In the genomic region with DNA sequence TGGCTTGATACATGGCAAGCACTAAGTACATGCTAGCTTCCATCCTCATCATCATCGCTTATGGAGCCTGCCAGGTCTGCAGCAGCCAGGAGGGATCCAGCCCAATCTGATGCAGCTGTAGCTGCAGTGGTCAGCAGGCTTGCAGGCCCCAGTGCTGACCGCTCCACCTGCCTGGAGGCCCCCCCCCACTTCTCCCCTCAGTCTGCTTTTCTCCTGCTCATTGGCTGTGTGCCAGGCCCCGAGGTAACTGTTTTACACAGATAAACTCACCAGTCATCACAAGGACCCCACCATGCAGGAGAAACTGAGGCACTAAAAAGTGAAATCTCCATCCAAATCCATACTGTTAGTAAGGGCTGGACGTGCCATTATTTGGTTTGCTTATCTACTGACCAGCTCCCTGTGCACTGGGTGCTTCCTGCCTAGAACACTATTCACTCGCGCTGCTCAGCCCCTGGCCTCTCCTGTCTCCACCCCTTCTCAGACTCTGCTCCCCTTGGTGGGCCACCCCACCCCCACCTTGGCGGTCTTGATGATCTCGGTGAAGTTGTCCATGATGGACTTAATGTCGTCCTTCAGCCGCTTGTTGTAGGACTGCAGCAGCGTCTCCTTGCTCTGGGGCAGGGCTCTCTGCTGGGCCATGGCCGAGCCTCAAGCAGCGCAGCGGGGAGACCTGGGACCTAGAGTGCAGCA, we compare ENCODE assay signal across 8 cellular contexts. TPM values are rescaled to one million over a fixed set of nuclear protein-coding genes. Genes with fewer than 3 reads are reported as not detected.
DNase-seq lines count a peak whose midpoint lies in the region; ATAC-seq, FAIRE-seq and TF ChIP-seq lines count a peak whose summit lies in the region.

No MANE protein-coding gene starts in this region.

- H3K4me1 ChIP-seq in keratinocyte (ENCODE audit: control insufficient read depth, extremely low read depth, insufficient read depth, low read length) (peaks cover 19% of the 10 kb centered on the region), thoracic aorta (ENCODE audit: control insufficient read depth in 1 of 2, low read depth in 2 of 2) (peaks cover 15 to 32% of the 10 kb centered on the region in 2 donors)

- H3K27ac ChIP-seq in keratinocyte (ENCODE audit: control insufficient read depth, insufficient read depth, low read length) (peak overlapping the region; percentile 97), thoracic aorta (peak overlapping the region in 1 of 2 donors; percentile 77)

- no peak for ATAC-seq in activated T-cell treated with anti-CD3 and anti-CD28 coated beads, Interleukin-2, amount 50 U/mL, for 4 hours
- ATAC-seq in thoracic aorta (ENCODE audit: insufficient number of reproducible peaks, low FRiP score, low read depth) (no peak), HG02798 (IDR thresholded peaks at IDR 0.05; ENCODE audit: poor library complexity, unreplicated experiment) (no peak)

- H3K9me3 ChIP-seq in keratinocyte (ENCODE audit: control insufficient read depth, low read depth, low read length) (no peaks in the 10 kb centered on the region), thoracic aorta (no peaks in the 10 kb centered on the region)

- DNase-seq in activated T-cell treated with anti-CD3 and anti-CD28 coated beads, Interleukin-2, amount 50 U/mL, for 4 hours, result no peak
- DNase-seq in activated T-cell treated with anti-CD3 and anti-CD28 coated beads, Interleukin-2, amount 50 U/mL, for 1 hour, result no peak
- no peak for DNase-seq in activated T-helper 2 cell treated with anti-CD3 and anti-CD28 coated beads, Interferon-gamma antibody, Interleukin-2, Interleukin-4, amounts not matched to agents 10 μg/mL and 5 μg/mL and 100 μg/mL, durations not matched to agents 14 hours and 24 hours and 36 hours (ENCODE audit: low spot score)
- DNase-seq in keratinocyte (ENCODE audit: low read depth, low spot score) (no peak), thoracic aorta (ENCODE audit: low spot score) (no peak), GM19238 (ENCODE audit: insufficient read length, low spot score) (no peak), AML-193 (lab: John Stamatoyannopoulos, UW) (no peak)

- peaks cover 39% of the 10 kb centered on the region for H3K36me3 Mint-ChIP-seq in activated T-cell treated with anti-CD3 and anti-CD28 coated beads, Interleukin-2, amount 50 U/mL, for 4 hours (ENCODE audit: insufficient read depth)
- H3K36me3 Mint-ChIP-seq in activated T-helper 2 cell treated with anti-CD3 and anti-CD28 coated beads, Interferon-gamma antibody, Interleukin-2, Interleukin-4, amounts not matched to agents 10 μg/mL and 5 μg/mL and 100 μg/mL, durations not matched to agents 14 hours and 24 hours and 36 hours (ENCODE audit: low read depth), result peaks cover 77% of the 10 kb centered on the region

- no peak for FAIRE-seq in keratinocyte (lab: Jason Lieb, UNC)

- no peaks in the 10 kb centered on the region for H3K9me1 ChIP-seq in keratinocyte (ENCODE audit: control insufficient read depth, extremely low read depth, insufficient read depth, low read length)

- H3K9ac ChIP-seq in keratinocyte (ENCODE audit: control insufficient read depth, extremely low read depth, insufficient read depth, low read length), result peak overlapping the region; percentile 97

- dilution Hi-C loops in keratinocyte (cut with MboI; ENCODE audit: extremely low pct_ligation_motif_present, low sequenced_read_pairs), result no loop called here

- H3K27me3 Mint-ChIP-seq in activated T-cell treated with anti-CD3 and anti-CD28 coated beads, Interleukin-2, amount 50 U/mL, for 4 hours (ENCODE audit: low read depth), result no peaks in the 10 kb centered on the region
- H3K27me3 Mint-ChIP-seq in activated T-helper 2 cell treated with anti-CD3 and anti-CD28 coated beads, Interferon-gamma antibody, Interleukin-2, Interleukin-4, amounts not matched to agents 10 μg/mL and 5 μg/mL and 100 μg/mL, durations not matched to agents 14 hours and 24 hours and 36 hours (ENCODE audit: low read depth), result no peaks in the 10 kb centered on the region

- H3K79me2 ChIP-seq in keratinocyte (ENCODE audit: control insufficient read depth, insufficient read depth, low read length), result peaks cover 45% of the 10 kb centered on the region

- peak overlapping the region; percentile 83 for H3K4me2 ChIP-seq in keratinocyte (ENCODE audit: control insufficient read depth, extremely low read depth, insufficient read depth, low read depth, low read length)

- TF ChIP-seq CTCF in keratinocyte (optimal IDR thresholded peaks at IDR 0.05 in 1 of 3, IDR thresholded peaks at IDR 0.05 in 1 of 3, conservative IDR thresholded peaks at IDR 0.05 in 1 of 3; ENCODE audit: extremely low read depth in 1 of 3, insufficient read depth in 2 of 3, low read length in 3 of 3) (no peak), thoracic aorta (IDR thresholded peaks at IDR 0.05) (no peak)

- no peak overlapping the region for H2AFZ ChIP-seq in keratinocyte (ENCODE audit: control insufficient read depth, low read length)

- H3K4me1 Mint-ChIP-seq in activated T-cell treated with anti-CD3 and anti-CD28 coated beads, Interleukin-2, amount 50 U/mL, for 4 hours (ENCODE audit: low read depth), result peaks cover 38% of the 10 kb centered on the region
- peaks cover 28% of the 10 kb centered on the region for H3K4me1 Mint-ChIP-seq in activated T-helper 2 cell treated with anti-CD3 and anti-CD28 coated beads, Interferon-gamma antibody, Interleukin-2, Interleukin-4, amounts not matched to agents 10 μg/mL and 5 μg/mL and 100 μg/mL, durations not matched to agents 14 hours and 24 hours and 36 hours (ENCODE audit: low read depth)

- peaks cover 52 to 58% of the 10 kb centered on the region in 2 experiments for H3K36me3 ChIP-seq in keratinocyte (ENCODE audit: control insufficient read depth in 2 of 2, extremely low read depth in 1 of 2, insufficient read depth in 2 of 2, low read length in 2 of 2)
- peaks cover 66% of the 10 kb centered on the region for H3K36me3 ChIP-seq in thoracic aorta

- peak overlapping the region; percentile 87 for H3K27ac Mint-ChIP-seq in activated T-helper 2 cell treated with anti-CD3 and anti-CD28 coated beads, Interferon-gamma antibody, Interleukin-2, Interleukin-4, amounts not matched to agents 10 μg/mL and 5 μg/mL and 100 μg/mL, durations not matched to agents 14 hours and 24 hours and 36 hours

- peak overlapping the region; percentile 99 for H3K4me3 Mint-ChIP-seq in activated T-cell treated with anti-CD3 and anti-CD28 coated beads, Interleukin-2, amount 50 U/mL, for 4 hours
- H3K4me3 Mint-ChIP-seq in activated T-helper 2 cell treated with anti-CD3 and anti-CD28 coated beads, Interferon-gamma antibody, Interleukin-2, Interleukin-4, amounts not matched to agents 10 μg/mL and 5 μg/mL and 100 μg/mL, durations not matched to agents 14 hours and 24 hours and 36 hours (ENCODE audit: low read depth), result peak overlapping the region; percentile 97

- peaks cover 3% of the 10 kb centered on the region for H4K20me1 ChIP-seq in keratinocyte (ENCODE audit: control insufficient read depth, extremely low read depth, insufficient read depth, low read length)

- intact Hi-C loops in activated T-helper 2 cell treated with anti-CD3 and anti-CD28 coated beads, Interferon-gamma antibody, Interleukin-2, Interleukin-4, amounts not matched to agents 10 μg/mL and 5 μg/mL and 100 μg/mL, durations not matched to agents 14 hours and 24 hours and 36 hours (cut with micrococcal nuclease), result loop anchor here (5.0 kb wide), 1 partner anchor 71 kb away; a partner anchor contains a TSS

- H3K27me3 ChIP-seq in keratinocyte (ENCODE audit: control insufficient read depth, extremely low read depth, insufficient read depth, low read length), result no peaks in the 10 kb centered on the region
- no peaks in the 10 kb centered on the region for H3K27me3 ChIP-seq in thoracic aorta (replicated peaks; ENCODE audit: insufficient read depth)

- H3K4me3 ChIP-seq in keratinocyte (ENCODE audit: control insufficient read depth in 2 of 3, extremely low read depth in 1 of 3, insufficient read depth in 2 of 3, low read depth in 1 of 3, low read length in 3 of 3), result peak overlapping the region in 1 of 3 experiments; percentile 81
- H3K4me3 ChIP-seq in thoracic aorta, result peak overlapping the region; percentile 87

- H3K9me3 Mint-ChIP-seq in activated T-cell treated with anti-CD3 and anti-CD28 coated beads, Interleukin-2, amount 50 U/mL, for 4 hours, result no peaks in the 10 kb centered on the region
- H3K9me3 Mint-ChIP-seq in activated T-helper 2 cell treated with anti-CD3 and anti-CD28 coated beads, Interferon-gamma antibody, Interleukin-2, Interleukin-4, amounts not matched to agents 10 μg/mL and 5 μg/mL and 100 μg/mL, durations not matched to agents 14 hours and 24 hours and 36 hours, result no peaks in the 10 kb centered on the region

RNA-seq across cellular contexts. Expression of a gene that starts 1.8 kb away (rescaled TPM):
- 10 to 100 TPM; 52.8 to 58.6 (median 55.3) TPM for total RNA-seq in activated T-cell treated with anti-CD3 and anti-CD28 coated beads, Interleukin-2, amount 50 U/mL, for 4 hours
- 35.2 and 36.4 TPM in 2 replicates for total RNA-seq in activated T-helper 2 cell treated with anti-CD3 and anti-CD28 coated beads, Interferon-gamma antibody, Interleukin-2, Interleukin-4, amounts not matched to agents 10 μg/mL and 5 μg/mL and 100 μg/mL, durations not matched to agents 14 hours and 24 hours and 36 hours
- 15.3 to 25.6 TPM (median 15.9 TPM) in 3 replicates for polyA plus RNA-seq in keratinocyte
- 3.0 TPM for polyA plus RNA-seq in keratinocyte (2011; ENCODE audit: low read depth)
- polyA plus RNA-seq in keratinocyte (2011; cell fraction: cytosol; rRNA removed), result 10.8 and 18.5 TPM in 2 replicates
- 28.7 and 31.8 TPM in 2 replicates for polyA plus RNA-seq in keratinocyte (2011; cell fraction: nucleus; rRNA removed)
- 7.5 and 16.9 TPM in 2 replicates for polyA plus RNA-seq in keratinocyte (2012; ENCODE audit: low replicate concordance)
- 17.5 to 36.0 TPM (median 33.2 TPM) in 3 replicates for polyA minus RNA-seq in keratinocyte
- 17.3 TPM for polyA minus RNA-seq in keratinocyte (2011; cell fraction: cytosol; rRNA and poly(A)+ RNA removed)
- 10.7 and 12.0 TPM in 2 replicates for polyA minus RNA-seq in keratinocyte (2011; cell fraction: nucleus; rRNA and poly(A)+ RNA removed)
- total RNA-seq in thoracic aorta, result 10 to 100 TPM; 50.0 to 51.2 TPM

RNA-seq across cellular contexts. Expression of a gene that starts 1.9 kb away (rescaled TPM):
- total RNA-seq in activated T-cell treated with anti-CD3 and anti-CD28 coated beads, Interleukin-2, amount 50 U/mL, for 4 hours, result 1,000 to 10,000 TPM; 3,573 to 3,630 (median 3,625) TPM
- 2,586 and 2,588 TPM in 2 replicates for total RNA-seq in activated T-helper 2 cell treated with anti-CD3 and anti-CD28 coated beads, Interferon-gamma antibody, Interleukin-2, Interleukin-4, amounts not matched to agents 10 μg/mL and 5 μg/mL and 100 μg/mL, durations not matched to agents 14 hours and 24 hours and 36 hours
- polyA plus RNA-seq in keratinocyte, result 2,394 to 3,298 TPM (median 2,684 TPM) in 3 replicates
- 1,320 TPM for polyA plus RNA-seq in keratinocyte (2011; ENCODE audit: low read depth)
- polyA plus RNA-seq in keratinocyte (2011; cell fraction: cytosol; rRNA removed), result 3,782 and 4,157 TPM in 2 replicates
- 1,072 and 1,201 TPM in 2 replicates for polyA plus RNA-seq in keratinocyte (2011; cell fraction: nucleus; rRNA removed)
- 2,384 and 2,909 TPM in 2 replicates for polyA plus RNA-seq in keratinocyte (2012; ENCODE audit: low replicate concordance)
- 1,498 to 3,012 TPM (median 2,133 TPM) in 3 replicates for polyA minus RNA-seq in keratinocyte
- polyA minus RNA-seq in keratinocyte (2011; cell fraction: cytosol; rRNA and poly(A)+ RNA removed), result 1,283 TPM
- polyA minus RNA-seq in keratinocyte (2011; cell fraction: nucleus; rRNA and poly(A)+ RNA removed), result 279 and 333 TPM in 2 replicates
- 100 to 1,000 TPM; 889 to 895 TPM for total RNA-seq in thoracic aorta

RNA-seq across cellular contexts. Expression of a gene that starts 10.1 kb away (rescaled TPM):
- 10 to 100 TPM; 24.1 to 37.1 (median 30.6) TPM for total RNA-seq in activated T-cell treated with anti-CD3 and anti-CD28 coated beads, Interleukin-2, amount 50 U/mL, for 4 hours
- total RNA-seq in activated T-helper 2 cell treated with anti-CD3 and anti-CD28 coated beads, Interferon-gamma antibody, Interleukin-2, Interleukin-4, amounts not matched to agents 10 μg/mL and 5 μg/mL and 100 μg/mL, durations not matched to agents 14 hours and 24 hours and 36 hours, result 32.4 and 33.0 TPM in 2 replicates
- 31.1 to 34.0 TPM (median 32.9 TPM) in 3 replicates for polyA plus RNA-seq in keratinocyte
- polyA plus RNA-seq in keratinocyte (2011; ENCODE audit: low read depth), result 18.6 TPM
- polyA plus RNA-seq in keratinocyte (2011; cell fraction: cytosol; rRNA removed), result 29.0 and 29.1 TPM in 2 replicates
- 23.9 and 24.3 TPM in 2 replicates for polyA plus RNA-seq in keratinocyte (2011; cell fraction: nucleus; rRNA removed)
- 28.9 and 30.4 TPM in 2 replicates for polyA plus RNA-seq in keratinocyte (2012; ENCODE audit: low replicate concordance)
- polyA minus RNA-seq in keratinocyte, result 13.5 to 15.6 TPM (median 15.2 TPM) in 3 replicates
- polyA minus RNA-seq in keratinocyte (2011; cell fraction: cytosol; rRNA and poly(A)+ RNA removed), result 11.5 TPM
- 5.4 and 6.2 TPM in 2 replicates for polyA minus RNA-seq in keratinocyte (2011; cell fraction: nucleus; rRNA and poly(A)+ RNA removed)
- total RNA-seq in thoracic aorta, result 10 to 100 TPM; 47.6 to 66.6 TPM

RNA-seq across cellular contexts. Expression of a gene that starts 10.2 kb away (rescaled TPM):
- 10 to 100 TPM; 56.0 to 61.7 (median 58.5) TPM for total RNA-seq in activated T-cell treated with anti-CD3 and anti-CD28 coated beads, Interleukin-2, amount 50 U/mL, for 4 hours
- 23.0 and 24.4 TPM in 2 replicates for total RNA-seq in activated T-helper 2 cell treated with anti-CD3 and anti-CD28 coated beads, Interferon-gamma antibody, Interleukin-2, Interleukin-4, amounts not matched to agents 10 μg/mL and 5 μg/mL and 100 μg/mL, durations not matched to agents 14 hours and 24 hours and 36 hours
- polyA plus RNA-seq in keratinocyte, result 11.8 to 13.0 TPM (median 12.4 TPM) in 3 replicates
- polyA plus RNA-seq in keratinocyte (2011; ENCODE audit: low read depth), result 5.7 TPM
- 5.7 and 15.4 TPM in 2 replicates for polyA plus RNA-seq in keratinocyte (2011; cell fraction: cytosol; rRNA removed)
- polyA plus RNA-seq in keratinocyte (2011; cell fraction: nucleus; rRNA removed), result 16.9 and 26.8 TPM in 2 replicates
- 7.4 and 26.1 TPM in 2 replicates for polyA plus RNA-seq in keratinocyte (2012; ENCODE audit: low replicate concordance)
- 3.5 to 9.2 TPM (median 4.1 TPM) in 3 replicates for polyA minus RNA-seq in keratinocyte
- polyA minus RNA-seq in keratinocyte (2011; cell fraction: cytosol; rRNA and poly(A)+ RNA removed), result 17.3 TPM
- 6.2 and 7.8 TPM in 2 replicates for polyA minus RNA-seq in keratinocyte (2011; cell fraction: nucleus; rRNA and poly(A)+ RNA removed)
- total RNA-seq in thoracic aorta, result 10 to 100 TPM; 11.6 to 46.1 TPM

RNA-seq across cellular contexts. Expression of a gene that starts 10.2 kb away (rescaled TPM):
- total RNA-seq in activated T-cell treated with anti-CD3 and anti-CD28 coated beads, Interleukin-2, amount 50 U/mL, for 4 hours, result 10 to 100 TPM; 48.0 to 64.1 (median 57.9) TPM
- total RNA-seq in activated T-helper 2 cell treated with anti-CD3 and anti-CD28 coated beads, Interferon-gamma antibody, Interleukin-2, Interleukin-4, amounts not matched to agents 10 μg/mL and 5 μg/mL and 100 μg/mL, durations not matched to agents 14 hours and 24 hours and 36 hours, result 16.9 and 22.1 TPM in 2 replicates
- 21.2 to 29.0 TPM (median 28.2 TPM) in 3 replicates for polyA plus RNA-seq in keratinocyte
- 26.6 TPM for polyA plus RNA-seq in keratinocyte (2011; ENCODE audit: low read depth)
- polyA plus RNA-seq in keratinocyte (2011; cell fraction: cytosol; rRNA removed), result 21.7 and 46.2 TPM in 2 replicates
- 10.8 and 13.1 TPM in 2 replicates for polyA plus RNA-seq in keratinocyte (2011; cell fraction: nucleus; rRNA removed)
- 38.6 and 45.6 TPM in 2 replicates for polyA plus RNA-seq in keratinocyte (2012; ENCODE audit: low replicate concordance)
- polyA minus RNA-seq in keratinocyte, result 7.5 to 19.6 TPM (median 10.1 TPM) in 3 replicates
- 34.5 TPM for polyA minus RNA-seq in keratinocyte (2011; cell fraction: cytosol; rRNA and poly(A)+ RNA removed)
- polyA minus RNA-seq in keratinocyte (2011; cell fraction: nucleus; rRNA and poly(A)+ RNA removed), result 5.5 and 5.9 TPM in 2 replicates
- total RNA-seq in thoracic aorta, result 10 to 100 TPM in 1 of 2 donors, 1 to 10 TPM in 1; 7.0 to 13.3 TPM
